18 cellular contexts compared by ENCODE assay signal in genomic region chr1:206668351-206668750, GRCh38.
"Had no signal": no experiment of that assay in that cellular context is flagged by ENCODE, and none has a peak within 500 bp of the region (broad histone marks: within the 10 kb centered on the region; RNA-seq: fewer than 3 reads in every experiment).

No MANE protein-coding gene starts in this region.

- H3K4me3 Mint-ChIP-seq: neural progenitor cell; stimulated activated naive CD8-positive, alpha-beta T cell treated with anti-CD3 and anti-CD28 coated beads, Interleukin-15, amount 100 ng/mL, for 72 hours had no signal

- H2AFZ ChIP-seq: neural progenitor cell had no signal

- H3K27ac Mint-ChIP-seq: neural progenitor cell; stimulated activated naive CD8-positive, alpha-beta T cell treated with anti-CD3 and anti-CD28 coated beads, Interleukin-15, amount 100 ng/mL, for 72 hours had no signal

- H3K4me3 ChIP-seq: body of pancreas, coronary artery, lung, neural progenitor cell, ovary, spleen, testis, upper lobe of right lung had no signal

- H3K27me3 ChIP-seq: body of pancreas, ovary, testis, upper lobe of right lung had no signal

- H3K9ac ChIP-seq: neural progenitor cell had no signal

- H3K36me3 Mint-ChIP-seq: neural progenitor cell had no signal

- H3K27ac ChIP-seq: body of pancreas, coronary artery, neural progenitor cell, ovary, spleen, testis, upper lobe of right lung had no signal

- H3K9me3 ChIP-seq: body of pancreas, ovary, spleen, testis, upper lobe of right lung had no signal

- H3K4me2 ChIP-seq: neural progenitor cell had no signal

- ATAC-seq: body of pancreas; left colon; sciatic nerve; stimulated activated naive CD8-positive, alpha-beta T cell treated with anti-CD3 and anti-CD28 coated beads, Interleukin-15, amount 100 ng/mL, for 72 hours; upper lobe of right lung had no signal

- H3K36me3 ChIP-seq: neural progenitor cell, ovary, spleen, upper lobe of right lung had no signal

- DNase-seq: activated effector memory CD4-positive, alpha-beta T cell treated with Interleukin-2 at 50 U/mL for 16 hours; activated naive CD4-positive, alpha-beta T cell treated with anti-CD3 and anti-CD28 coated beads, Interleukin-2, amount 50 U/mL, for 16 hours; activated T-cell treated with anti-CD3 and anti-CD28 coated beads, Interleukin-2, amount 50 U/mL, for 1 hour; amygdala; body of pancreas; central memory CD4-positive, alpha-beta T cell; foreskin fibroblast; left colon; midbrain; ovary; spleen; stimulated activated naive CD8-positive, alpha-beta T cell treated with anti-CD3 and anti-CD28 coated beads, Interleukin-15, amount 100 ng/mL, for 72 hours; testis; upper lobe of right lung had no signal
